Comparison of ENCODE assay signal across 1 cellular context in genomic region chr1:190172636-190173410, GRCh38.
TF ChIP-seq lines count a peak whose summit lies in the region.

No MANE protein-coding gene starts in this region.

TF ChIP-seq in HepG2, 621 proteins besides CTCF, POLR2A, EP300 and RAD21 (continued from another document):
- TF ChIP-seq POLR2G (IDR thresholded peaks at IDR 0.05; ENCODE audit: low read depth, low read length) (no peak), ATAD3A (CRISPR knock-in tag; IDR thresholded peaks at IDR 0.05) (no peak)
TF ChIP-seq in HepG2: peak in this region for 0.
